Comparison of ENCODE assay signal across 9 cellular contexts in genomic region chr15:64144565-64145281, GRCh38. TPM values are rescaled to one million over a fixed set of nuclear protein-coding genes. Genes with fewer than 3 reads are reported as not detected.
DNase-seq lines count a peak whose midpoint lies in the region; ATAC-seq and TF ChIP-seq lines count a peak whose summit lies in the region.
"Had no signal": no experiment of that assay in that cellular context is flagged by ENCODE, and none has a peak within 500 bp of the region (broad histone marks: within the 10 kb centered on the region; RNA-seq: fewer than 3 reads in every experiment).

No MANE protein-coding gene starts in this region.

- H3K36me3 Mint-ChIP-seq in T-helper 17 cell (ENCODE audit: low read depth): no peaks in the 10 kb centered on the region
- H3K36me3 Mint-ChIP-seq in stimulated activated effector memory CD8-positive, alpha-beta T cell treated with anti-CD3 and anti-CD28 coated beads, Interleukin-12 subunit alpha, Interleukin-12 subunit beta, amount 100 ng/mL, for 72 hours: peaks cover 44% of the 10 kb centered on the region

- peak; percentile 47 for TF ChIP-seq POLR2A in GM19193 (IDR thresholded peaks at IDR 0.05; ENCODE audit: extremely low read depth, insufficient read depth, insufficient read length)

- no peaks in the 10 kb centered on the region for H3K9me3 ChIP-seq in T-helper 17 cell (ENCODE audit: control insufficient read depth, low read length, poor library complexity, severe bottlenecking)

- H3K27me3 Mint-ChIP-seq in T-helper 17 cell: peaks cover 1% of the 10 kb centered on the region

- H3K27ac Mint-ChIP-seq in T-helper 17 cell: peak overlapping the region; percentile 74
- H3K27ac Mint-ChIP-seq in stimulated activated effector memory CD8-positive, alpha-beta T cell treated with anti-CD3 and anti-CD28 coated beads, Interleukin-12 subunit alpha, Interleukin-12 subunit beta, amount 100 ng/mL, for 72 hours: peak overlapping the region; percentile 48

- no peak overlapping the region for H3K4me3 Mint-ChIP-seq in T-helper 17 cell
- no peak overlapping the region for H3K4me3 Mint-ChIP-seq in stimulated activated effector memory CD8-positive, alpha-beta T cell treated with anti-CD3 and anti-CD28 coated beads, Interleukin-12 subunit alpha, Interleukin-12 subunit beta, amount 100 ng/mL, for 72 hours

- ATAC-seq in HG02840 (IDR thresholded peaks at IDR 0.05; ENCODE audit: low FRiP score, unreplicated experiment) (peak; percentile 60), T-helper 17 cell (no peak), HG03025 (IDR thresholded peaks at IDR 0.05; ENCODE audit: low FRiP score, unreplicated experiment) (no peak)
- peak; percentile 46 for ATAC-seq in stimulated activated effector memory CD8-positive, alpha-beta T cell treated with anti-CD3 and anti-CD28 coated beads, Interleukin-12 subunit alpha, Interleukin-12 subunit beta, amount 100 ng/mL, for 72 hours

- DNase-seq in T-helper 17 cell (no peak), NCI-H1436 (lab: John Stamatoyannopoulos, UW) (no peak), NCI-H1930 (lab: John Stamatoyannopoulos, UW) (no peak), 8988T (no peak)
- DNase-seq in stimulated activated effector memory CD8-positive, alpha-beta T cell treated with anti-CD3 and anti-CD28 coated beads, Interleukin-12 subunit alpha, Interleukin-12 subunit beta, amount 100 ng/mL, for 72 hours (ENCODE audit: low spot score in 2 of 2): no peak
- DNase-seq: NCI-H1417 treated with DMSO at 0.1 percent for 48 hours had no signal

- peaks cover 12% of the 10 kb centered on the region for H3K4me1 Mint-ChIP-seq in T-helper 17 cell
- H3K4me1 Mint-ChIP-seq in stimulated activated effector memory CD8-positive, alpha-beta T cell treated with anti-CD3 and anti-CD28 coated beads, Interleukin-12 subunit alpha, Interleukin-12 subunit beta, amount 100 ng/mL, for 72 hours: peaks cover 18% of the 10 kb centered on the region

- H3K9me3 Mint-ChIP-seq in stimulated activated effector memory CD8-positive, alpha-beta T cell treated with anti-CD3 and anti-CD28 coated beads, Interleukin-12 subunit alpha, Interleukin-12 subunit beta, amount 100 ng/mL, for 72 hours: no peaks in the 10 kb centered on the region

RNA-seq across cellular contexts. Expression of gene SNX22, which starts 6.8 kb away (rescaled TPM):
- 1 to 10 TPM in 1 of 2 donors, under 1 TPM in 1; 0.42 to 1.9 TPM for total RNA-seq in T-helper 17 cell

RNA-seq across cellular contexts. Expression of gene PPIB, which starts 18.1 kb away (rescaled TPM):
- total RNA-seq in T-helper 17 cell: 100 to 1,000 TPM; 202 to 208 TPM

RNA-seq across cellular contexts. Expression of gene SNX1, which starts 48.9 kb away (rescaled TPM):
- total RNA-seq in T-helper 17 cell: 100 to 1,000 TPM in 1 of 2 donors, 10 to 100 TPM in 1; 87.1 to 111 TPM

RNA-seq across cellular contexts. Expression of gene CIAO2A, which starts 51.1 kb away (rescaled TPM):
- 10 to 100 TPM; 21.5 to 23.1 TPM for total RNA-seq in T-helper 17 cell

Comparison
In these comparisons a context has a peak if more than half of its experiments do, and no peak if none do; other contexts are left out.
1. ATAC-seq: peak in HG02840 (single experiment) and stimulated activated effector memory CD8-positive, alpha-beta T cell treated with anti-CD3 and anti-CD28 coated beads, Interleukin-12 subunit alpha, Interleukin-12 subunit beta, amount 100 ng/mL, for 72 hours (single experiment); none in T-helper 17 cell (single experiment) and HG03025 (single experiment).